9 cellular contexts compared by ENCODE assay signal in the genomic region with DNA sequence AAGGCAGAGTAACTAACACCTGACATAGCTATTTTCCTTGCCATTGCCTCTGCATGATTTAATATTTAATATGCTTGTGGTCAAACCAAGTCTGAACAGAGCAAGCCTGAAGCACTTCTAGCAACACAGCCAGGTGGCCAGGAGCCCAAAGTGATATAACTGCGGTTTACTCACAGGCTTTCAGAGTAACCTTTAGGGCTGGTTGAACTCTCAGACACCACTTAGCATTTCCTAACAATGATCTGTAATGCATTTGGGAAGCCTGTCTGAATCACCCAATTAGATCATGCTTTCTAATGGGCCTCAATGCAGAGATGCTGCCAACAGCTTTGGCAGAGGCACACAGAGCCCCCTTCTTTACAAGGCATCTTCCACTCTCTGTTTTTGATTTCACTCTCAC.
A peak's percentile ranks its signal among the peaks of the same experiment; 100 is the strongest.
DNase-seq lines count a peak whose midpoint lies in the region; ATAC-seq and TF ChIP-seq lines count a peak whose summit lies in the region.
"Had no signal": no experiment of that assay in that cellular context is flagged by ENCODE, and none has a peak within 500 bp of the region (broad histone marks: within the 10 kb centered on the region; RNA-seq: fewer than 3 reads in every experiment).

No MANE protein-coding gene starts in this region.

- H3K4me3 ChIP-seq in choroid plexus epithelial cell (ENCODE audit: low read depth, low read length), result no peak overlapping the region
- no peak overlapping the region for H3K4me3 ChIP-seq in vagina
- H3K4me3 ChIP-seq in effector memory CD4-positive, alpha-beta T cell (ENCODE audit: insufficient read depth, low read depth, low read length, poor library complexity, severe bottlenecking), result no peak overlapping the region
- no peak overlapping the region for H3K4me3 ChIP-seq in trophoblast cell (ENCODE audit: low read depth, low read length)
- H3K4me3 ChIP-seq: BLaER1 had no signal

- H3K79me1 ChIP-seq in trophoblast cell (ENCODE audit: low read length), result no peaks in the 10 kb centered on the region

- H4K12ac ChIP-seq in trophoblast cell (ENCODE audit: low read depth, low read length), result no peak overlapping the region

- WGBS in trophoblast cell (ENCODE audit: extremely low coverage, insufficient coverage, insufficient read length), result no CpG with 5 or more reads among the region's 1 CpG

- TF ChIP-seq CTCF in choroid plexus epithelial cell (conservative IDR thresholded peaks at IDR 0.05; ENCODE audit: low read depth, low read length) (no peak), vagina (IDR thresholded peaks at IDR 0.05) (no peak)

- H2AK5ac ChIP-seq in trophoblast cell (ENCODE audit: low read length), result no peak overlapping the region

- H3K27me3 ChIP-seq in vagina, result no peaks in the 10 kb centered on the region
- H3K27me3 ChIP-seq in effector memory CD4-positive, alpha-beta T cell (replicated peaks; ENCODE audit: control insufficient read depth, insufficient read depth, low read length, poor library complexity, severe bottlenecking), result no peaks in the 10 kb centered on the region
- no peaks in the 10 kb centered on the region for H3K27me3 ChIP-seq in trophoblast cell (ENCODE audit: insufficient read depth, low read length)
- H3K27me3 ChIP-seq: BLaER1 had no signal

- H3K27ac ChIP-seq in vagina, result peak overlapping the region; percentile 25
- H3K27ac ChIP-seq in effector memory CD4-positive, alpha-beta T cell (ENCODE audit: insufficient read depth, low read length, poor library complexity, severe bottlenecking), result no peak overlapping the region
- H3K27ac ChIP-seq in trophoblast cell (ENCODE audit: low read depth, low read length), result no peak overlapping the region
- H3K27ac ChIP-seq: BLaER1 had no signal

- no peak overlapping the region for H4K91ac ChIP-seq in trophoblast cell (ENCODE audit: low read depth, low read length)

- H3K14ac ChIP-seq in trophoblast cell (ENCODE audit: low read length), result no peak overlapping the region

- no peak overlapping the region for H3K9ac ChIP-seq in trophoblast cell (ENCODE audit: low read length)
- H3K9ac ChIP-seq: BLaER1 had no signal

- H3K79me2 ChIP-seq in trophoblast cell (ENCODE audit: control insufficient read depth, insufficient read depth, low read length, poor library complexity), result no peaks in the 10 kb centered on the region

- peak; percentile 36 to 41 for ATAC-seq in activated naive CD4-positive, alpha-beta T cell treated with anti-CD3 and anti-CD28 coated beads, Interleukin-2, amount 50 U/mL, for 72 hours
- peak; percentile 93 for ATAC-seq in HG03571 (IDR thresholded peaks at IDR 0.05; ENCODE audit: unreplicated experiment)

- H2AFZ ChIP-seq in trophoblast cell (ENCODE audit: insufficient read depth, low read length, poor library complexity), result no peak overlapping the region

- no peaks in the 10 kb centered on the region for H3K36me3 ChIP-seq in vagina
- H3K36me3 ChIP-seq in effector memory CD4-positive, alpha-beta T cell (ENCODE audit: control insufficient read depth, insufficient read depth, low read length), result no peaks in the 10 kb centered on the region
- H3K36me3 ChIP-seq in trophoblast cell (ENCODE audit: control insufficient read depth in 1 of 2, insufficient read depth in 2 of 2, low read length in 2 of 2), result no peaks in the 10 kb centered on the region
- H3K36me3 ChIP-seq: BLaER1 had no signal

- no peak overlapping the region for H2BK12ac ChIP-seq in trophoblast cell (ENCODE audit: low read length)

- intact Hi-C loops in vagina (cut with DNase I), result no loop called here

- TF ChIP-seq POLR2A in vagina (IDR thresholded peaks at IDR 0.05), result no peak

- peaks cover 0 to 7% of the 10 kb centered on the region in 2 donors for H3K36me3 Mint-ChIP-seq in activated naive CD4-positive, alpha-beta T cell treated with anti-CD3 and anti-CD28 coated beads, Interleukin-2, amount 50 U/mL, for 72 hours

- peaks cover 7 to 14% of the 10 kb centered on the region in 2 donors for H3K9me3 Mint-ChIP-seq in activated naive CD4-positive, alpha-beta T cell treated with anti-CD3 and anti-CD28 coated beads, Interleukin-2, amount 50 U/mL, for 72 hours

- H3K9me3 ChIP-seq in vagina, result no peaks in the 10 kb centered on the region
- H3K9me3 ChIP-seq in effector memory CD4-positive, alpha-beta T cell (ENCODE audit: control insufficient read depth, low read length), result no peaks in the 10 kb centered on the region
- H3K9me3 ChIP-seq in trophoblast cell (ENCODE audit: insufficient read depth, low read depth, low read length), result no peaks in the 10 kb centered on the region

- H2BK120ac ChIP-seq in trophoblast cell (ENCODE audit: insufficient read depth, low read length, poor library complexity), result no peak overlapping the region

- H3K23ac ChIP-seq in trophoblast cell (ENCODE audit: low read length), result no peak overlapping the region

- H2BK5ac ChIP-seq in trophoblast cell (ENCODE audit: low read depth, low read length, poor library complexity), result no peak overlapping the region

- no peak for DNase-seq in activated naive CD4-positive, alpha-beta T cell treated with anti-CD3 and anti-CD28 coated beads, Interleukin-2, amount 50 U/mL, for 72 hours (ENCODE audit: low spot score in 2 of 2)
- DNase-seq in activated naive CD4-positive, alpha-beta T cell treated with Interleukin-2 at 50 U/mL for 16 hours, result no peak
- peak; percentile 80 for DNase-seq in choroid plexus epithelial cell (ENCODE audit: low read depth)
- DNase-seq in vagina (ENCODE audit: extremely low spot score in 2 of 2), result no peak
- no peak for DNase-seq in hepatic stellate cell (ENCODE audit: low spot score)
- DNase-seq in effector memory CD4-positive, alpha-beta T cell, result no peak
- no peak for DNase-seq in trophoblast cell

- H3K4me2 ChIP-seq in trophoblast cell (ENCODE audit: low read length), result no peak overlapping the region
- H3K4me2 ChIP-seq: BLaER1 had no signal

- no peak overlapping the region for H3K27ac Mint-ChIP-seq in activated naive CD4-positive, alpha-beta T cell treated with anti-CD3 and anti-CD28 coated beads, Interleukin-2, amount 50 U/mL, for 72 hours

- H3K4me1 ChIP-seq in vagina (no peaks in the 10 kb centered on the region), trophoblast cell (ENCODE audit: control insufficient read depth in 1 of 2, insufficient read depth in 2 of 2, low read length in 2 of 2) (no peaks in the 10 kb centered on the region)
- H3K4me1 ChIP-seq in effector memory CD4-positive, alpha-beta T cell (ENCODE audit: control insufficient read depth, insufficient read depth, low read length, poor library complexity, severe bottlenecking), result no peaks in the 10 kb centered on the region

- no peak overlapping the region for H4K8ac ChIP-seq in trophoblast cell (ENCODE audit: low read depth, low read length)

- H3K4ac ChIP-seq in trophoblast cell (ENCODE audit: low read depth, low read length), result no peak overlapping the region

- H3K18ac ChIP-seq in trophoblast cell (ENCODE audit: low read length), result no peak overlapping the region
